ENCODE assay signal across 16 cellular contexts in genomic region chr1:204390731-204391466, GRCh38. TPM values are rescaled to one million over a fixed set of nuclear protein-coding genes. Genes with fewer than 3 reads are reported as not detected.
DNase-seq lines count a peak whose midpoint lies in the region; ATAC-seq and TF ChIP-seq lines count a peak whose summit lies in the region.
"Had no signal": no experiment of that assay in that cellular context is flagged by ENCODE, and none has a peak within 500 bp of the region (broad histone marks: within the 10 kb centered on the region; RNA-seq: fewer than 3 reads in every experiment).

No MANE protein-coding gene starts in this region.

- intact Hi-C loops in colonic mucosa (cut with DNase I) = no loop called here
- intact Hi-C loops in activated CD8-positive, alpha-beta T cell treated with anti-CD3 and anti-CD28 coated beads for 36 hours (cut with micrococcal nuclease) = no loop called here

- H3K9ac ChIP-seq in colonic mucosa (ENCODE audit: low read depth in 2 of 2, low read length in 2 of 2) = no peak overlapping the region

- no peak overlapping the region for H3K4me3 ChIP-seq in colonic mucosa
- H3K4me3 ChIP-seq: coronary artery, gastroesophageal sphincter had no signal

- H3K27me3 ChIP-seq in colonic mucosa = no peaks in the 10 kb centered on the region
- H3K27me3 ChIP-seq: gastroesophageal sphincter had no signal

- no peaks in the 10 kb centered on the region for H3K9me3 ChIP-seq in colonic mucosa
- H3K9me3 ChIP-seq: gastroesophageal sphincter had no signal

- no peaks in the 10 kb centered on the region for H3K27me3 Mint-ChIP-seq in activated CD8-positive, alpha-beta T cell treated with anti-CD3 and anti-CD28 coated beads for 36 hours
- H3K27me3 Mint-ChIP-seq: IgD-negative memory B cell had no signal

- no peak for TF ChIP-seq CTCF in colonic mucosa (IDR thresholded peaks at IDR 0.05)
- no peak for TF ChIP-seq CTCF in activated CD8-positive, alpha-beta T cell treated with anti-CD3 and anti-CD28 coated beads for 36 hours (IDR thresholded peaks at IDR 0.05)

- no peaks in the 10 kb centered on the region for H3K9me3 Mint-ChIP-seq in activated CD8-positive, alpha-beta T cell treated with anti-CD3 and anti-CD28 coated beads for 36 hours
- H3K9me3 Mint-ChIP-seq: activated T-helper 2 cell treated with anti-CD3 and anti-CD28 coated beads, Interferon-gamma antibody, Interleukin-2, Interleukin-4, amounts not matched to agents 10 μg/mL and 5 μg/mL and 100 μg/mL, durations not matched to agents 14 hours and 24 hours and 36 hours; IgD-negative memory B cell had no signal

- H3K36me3 Mint-ChIP-seq in activated CD8-positive, alpha-beta T cell treated with anti-CD3 and anti-CD28 coated beads for 36 hours (ENCODE audit: low read depth) = peaks cover 6% of the 10 kb centered on the region

- no peak overlapping the region for H3K4me3 Mint-ChIP-seq in activated CD8-positive, alpha-beta T cell treated with anti-CD3 and anti-CD28 coated beads for 36 hours
- H3K4me3 Mint-ChIP-seq: IgD-negative memory B cell had no signal

- H3K4me1 ChIP-seq in colonic mucosa = no peaks in the 10 kb centered on the region

- H3K36me3 ChIP-seq in colonic mucosa = no peaks in the 10 kb centered on the region
- H3K36me3 ChIP-seq: gastroesophageal sphincter had no signal

- POLR2A ChIA-PET in activated CD8-positive, alpha-beta T cell treated with anti-CD3 and anti-CD28 coated beads for 36 hours (lab: Charles Lee) = interaction anchor here (1.2 kb wide), 1 partner anchor 7 kb away, joined by 4 read pairs; no protein-coding TSS in a partner anchor

- ATAC-seq in activated CD8-positive, alpha-beta T cell treated with anti-CD3 and anti-CD28 coated beads for 36 hours = no peak
- no peak for ATAC-seq in HG03039 (IDR thresholded peaks at IDR 0.05; ENCODE audit: unreplicated experiment)
- no peak for ATAC-seq in GM21381 (IDR thresholded peaks at IDR 0.05; ENCODE audit: unreplicated experiment)
- ATAC-seq: activated CD4-positive, CD25-positive, alpha-beta regulatory T cell treated with anti-CD3 and anti-CD28 coated beads, Interleukin-2, amount 50 U/mL, for 24 hours; gastroesophageal sphincter; PC-3 had no signal

- H3K27ac Mint-ChIP-seq in activated CD8-positive, alpha-beta T cell treated with anti-CD3 and anti-CD28 coated beads for 36 hours = no peak overlapping the region
- H3K27ac Mint-ChIP-seq: activated T-helper 2 cell treated with anti-CD3 and anti-CD28 coated beads, Interferon-gamma antibody, Interleukin-2, Interleukin-4, amounts not matched to agents 10 μg/mL and 5 μg/mL and 100 μg/mL, durations not matched to agents 14 hours and 24 hours and 36 hours had no signal

- DNase-seq in DMS 273 treated with DMSO at 0.1 percent for 48 hours (lab: John Stamatoyannopoulos, UW) (peak; percentile 24), NOMO-1 treated with DMSO at 0.1 percent for 48 hours (lab: John Stamatoyannopoulos, UW; ENCODE audit: unreplicated experiment) (peak; percentile 32), colonic mucosa (no peak), myocyte (ENCODE audit: low read depth) (peak; percentile 54)
- DNase-seq in activated CD8-positive, alpha-beta T cell treated with anti-CD3 and anti-CD28 coated beads for 36 hours = no peak
- DNase-seq: amygdala; NCI-H2081 treated with DMSO at 0.1 percent for 48 hours; PC-3; stimulated activated CD4-positive, alpha-beta T cell treated with anti-CD3 and anti-CD28 coated beads, Interleukin-2, amount 100 ng/mL, for 48 hours had no signal

- CTCF ChIA-PET in activated CD8-positive, alpha-beta T cell treated with anti-CD3 and anti-CD28 coated beads for 36 hours (lab: Charles Lee) = interaction anchor here (0.9 to 6.7 kb wide), 7 partner anchors 7 to 356 kb away, joined by 3 to 87 read pairs (median 4); no protein-coding TSS in a partner anchor

- H3K4me1 Mint-ChIP-seq in activated CD8-positive, alpha-beta T cell treated with anti-CD3 and anti-CD28 coated beads for 36 hours (ENCODE audit: low read depth) = peaks cover 10% of the 10 kb centered on the region

- H3K27ac ChIP-seq in colonic mucosa = peak overlapping the region; percentile 51
- H3K27ac ChIP-seq: coronary artery, gastroesophageal sphincter had no signal

RNA-seq across cellular contexts. Expression of gene PPP1R15B, which starts 20.7 kb away (rescaled TPM):
- 10 to 100 TPM; 50.8 to 79.6 TPM for total RNA-seq in colonic mucosa
- 30.5 and 32.3 TPM in 2 replicates for total RNA-seq in myocyte
- polyA plus RNA-seq in myocyte (2012) = 9.9 TPM
- 10 to 100 TPM; 63.8 to 64.6 TPM for total RNA-seq in activated CD8-positive, alpha-beta T cell treated with anti-CD3 and anti-CD28 coated beads for 36 hours

RNA-seq across cellular contexts. Expression of gene PLEKHA6, which starts 31.2 kb away (rescaled TPM):
- total RNA-seq in colonic mucosa (100 to 1,000 TPM in 1 of 2 donors, 10 to 100 TPM in 1; 84.5 to 165 TPM), myocyte (16.7 and 18.7 TPM in 2 replicates)
- polyA plus RNA-seq in myocyte (2012) = 15.6 TPM
- 1 to 10 TPM; 3.0 to 3.7 TPM for total RNA-seq in activated CD8-positive, alpha-beta T cell treated with anti-CD3 and anti-CD28 coated beads for 36 hours

Comparison
In these comparisons a context has a peak if more than half of its experiments do, and no peak if none do; other contexts are left out.
1. DNase-seq: peak in DMS 273 treated with DMSO at 0.1 percent for 48 hours (single experiment), NOMO-1 treated with DMSO at 0.1 percent for 48 hours (single experiment) and myocyte (single experiment); none in colonic mucosa (single experiment) and activated CD8-positive, alpha-beta T cell treated with anti-CD3 and anti-CD28 coated beads for 36 hours (single experiment).